Comparison of ENCODE assay signal across 8 cellular contexts in the genomic region with DNA sequence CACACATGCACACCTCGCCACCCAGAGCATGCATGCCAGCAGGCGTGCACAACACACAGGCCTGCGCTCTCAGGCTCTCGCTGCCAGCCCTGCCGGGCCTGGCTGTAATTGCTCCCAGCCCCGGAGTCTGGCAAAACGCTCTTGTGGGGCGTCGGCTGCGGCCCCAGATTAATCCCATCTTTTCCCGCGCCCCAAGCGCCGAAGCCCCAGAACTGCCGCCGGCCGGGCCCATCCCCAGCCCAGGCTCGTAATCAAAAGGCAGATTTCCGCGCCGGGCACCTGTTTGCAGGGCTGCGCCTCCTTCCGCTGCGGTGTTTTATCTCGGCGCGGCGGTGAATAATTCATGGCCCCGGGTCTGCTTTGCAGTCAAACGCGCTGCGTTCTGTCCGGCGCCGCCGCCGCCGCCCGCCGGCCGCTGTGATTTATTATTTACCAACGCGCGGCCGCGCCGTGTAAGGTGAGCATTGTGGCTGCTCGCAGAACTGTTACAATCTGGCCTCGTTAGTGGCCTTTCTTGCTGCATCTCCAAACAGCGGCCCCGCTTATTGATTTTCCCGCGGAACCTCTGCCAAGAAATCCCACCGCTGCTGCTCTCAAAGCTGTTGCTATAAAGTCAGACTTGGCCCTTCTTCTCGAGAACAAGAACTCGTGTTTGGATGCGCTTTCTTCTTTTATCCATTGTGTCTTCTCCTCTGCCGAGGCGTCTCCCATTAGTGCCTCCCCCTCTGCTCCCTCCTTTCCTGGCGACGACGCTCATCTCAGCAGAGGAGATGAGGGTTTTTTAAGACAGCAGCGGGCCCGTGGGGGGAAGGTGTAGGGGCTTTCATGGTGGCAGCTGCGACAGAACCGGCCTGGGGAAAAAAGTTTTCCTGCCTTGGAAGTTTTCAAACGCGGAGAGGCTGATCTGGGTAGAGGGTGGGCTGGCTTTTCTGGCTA.
DNase-seq lines count a peak whose midpoint lies in the region; ATAC-seq and TF ChIP-seq lines count a peak whose summit lies in the region.

No MANE protein-coding gene starts in this region.

- no peaks in the 10 kb centered on the region for H4K20me1 ChIP-seq in Loucy (ENCODE audit: insufficient read depth, low read length, poor library complexity, severe bottlenecking)

- peak overlapping the region; percentile 64 for H3K4me3 Mint-ChIP-seq in mesothelial cell of epicardium
- no peak overlapping the region for H3K4me3 Mint-ChIP-seq in natural killer cell treated with Interleukin-12 subunit alpha and Interleukin-12 subunit beta and Interleukin-15 and Interleukin-18, amount 100 ng/mL, for 72 hours

- H3K4me3 ChIP-seq in Loucy (ENCODE audit: low read length, poor library complexity, severe bottlenecking) (peak overlapping the region; percentile 22), dorsolateral prefrontal cortex (peak overlapping the region in 58 of 59 donors; percentile 11 to 71 (median 48))

- peaks cover 81% of the 10 kb centered on the region for H3K27me3 Mint-ChIP-seq in mesothelial cell of epicardium (ENCODE audit: low read depth)
- peaks cover 27 to 45% of the 10 kb centered on the region in 2 donors for H3K27me3 Mint-ChIP-seq in natural killer cell treated with Interleukin-12 subunit alpha and Interleukin-12 subunit beta and Interleukin-15 and Interleukin-18, amount 100 ng/mL, for 72 hours

- peak overlapping the region; percentile 27; the same call in 1 of the 2 replicates for H2AFZ ChIP-seq in Loucy (ENCODE audit: low read length)

- H3K27me3 ChIP-seq in Loucy (ENCODE audit: insufficient read depth, low read length, poor library complexity, severe bottlenecking) (peaks cover 23% of the 10 kb centered on the region), dorsolateral prefrontal cortex (peaks cover 0 to 58% (median 20%) of the 10 kb centered on the region in 45 donors)

- H3K4me1 Mint-ChIP-seq in mesothelial cell of epicardium: peaks cover 12% of the 10 kb centered on the region
- peaks cover 0 to 6% of the 10 kb centered on the region in 2 donors for H3K4me1 Mint-ChIP-seq in natural killer cell treated with Interleukin-12 subunit alpha and Interleukin-12 subunit beta and Interleukin-15 and Interleukin-18, amount 100 ng/mL, for 72 hours (ENCODE audit: low read depth in 2 of 2)

- no peaks in the 10 kb centered on the region for H3K9me2 ChIP-seq in Loucy (replicated peaks; ENCODE audit: low read depth, low read length)

- H3K79me2 ChIP-seq in Loucy (ENCODE audit: insufficient read depth, low read length): no peaks in the 10 kb centered on the region

- H3K36me3 Mint-ChIP-seq in mesothelial cell of epicardium: peaks cover 3% of the 10 kb centered on the region
- no peaks in the 10 kb centered on the region for H3K36me3 Mint-ChIP-seq in natural killer cell treated with Interleukin-12 subunit alpha and Interleukin-12 subunit beta and Interleukin-15 and Interleukin-18, amount 100 ng/mL, for 72 hours

- H3K36me3 ChIP-seq in Loucy (ENCODE audit: insufficient read depth, low read length): no peaks in the 10 kb centered on the region

- H3K4me2 ChIP-seq in Loucy (ENCODE audit: low read depth, low read length, poor library complexity, severe bottlenecking): peak overlapping the region; percentile 50

- H3K9me3 Mint-ChIP-seq in mesothelial cell of epicardium: peaks cover 12% of the 10 kb centered on the region
- no peaks in the 10 kb centered on the region for H3K9me3 Mint-ChIP-seq in natural killer cell treated with Interleukin-12 subunit alpha and Interleukin-12 subunit beta and Interleukin-15 and Interleukin-18, amount 100 ng/mL, for 72 hours

- no peak overlapping the region for H3K27ac ChIP-seq in dorsolateral prefrontal cortex

- no peaks in the 10 kb centered on the region for H3F3A ChIP-seq in Loucy (ENCODE audit: low read depth)

- intact Hi-C loops in dorsolateral prefrontal cortex (cut with DNase I): no loop called here

- no peak overlapping the region for H3K27ac Mint-ChIP-seq in mesothelial cell of epicardium
- H3K27ac Mint-ChIP-seq in natural killer cell treated with Interleukin-12 subunit alpha and Interleukin-12 subunit beta and Interleukin-15 and Interleukin-18, amount 100 ng/mL, for 72 hours: no peak overlapping the region

- peaks cover 3% of the 10 kb centered on the region for H3K4me1 ChIP-seq in Loucy (ENCODE audit: insufficient read depth, low read length, poor library complexity, severe bottlenecking)

- DNase-seq in AG20443 (ENCODE audit: low spot score) (peak; percentile 72), dorsolateral prefrontal cortex (no peak), mesothelial cell of epicardium (ENCODE audit: low spot score in 2 of 2, unreplicated experiment in 2 of 2) (peak in 1 of 2 experiments; percentile 51), NCI-H2107 treated with DMSO at 0.1 percent for 48 hours (lab: John Stamatoyannopoulos, UW; ENCODE audit: unreplicated experiment) (no peak)
- no peak for DNase-seq in natural killer cell treated with Interleukin-12 subunit alpha and Interleukin-12 subunit beta and Interleukin-15 and Interleukin-18, amount 100 ng/mL, for 72 hours (ENCODE audit: low spot score)

- no peak for TF ChIP-seq CTCF in Loucy (conservative IDR thresholded peaks at IDR 0.05; ENCODE audit: low read length)
- TF ChIP-seq CTCF in dorsolateral prefrontal cortex (IDR thresholded peaks at IDR 0.05 in 54 of 56, conservative IDR thresholded peaks at IDR 0.05 in 2 of 56; ENCODE audit: low read depth in 1 of 56, partially characterized antibody in 56 of 56): peak in 5 of 56 donors; percentile 4 to 33 (median 8)
- peak; percentile 24 for TF ChIP-seq CTCF in mesothelial cell of epicardium (IDR thresholded peaks at IDR 0.05; ENCODE audit: unreplicated experiment)

- no peak for ATAC-seq in GM21367 (IDR thresholded peaks at IDR 0.05; ENCODE audit: unreplicated experiment)
- no peak for ATAC-seq in natural killer cell treated with Interleukin-12 subunit alpha and Interleukin-12 subunit beta and Interleukin-15 and Interleukin-18, amount 100 ng/mL, for 72 hours
- ATAC-seq in HG03378 (IDR thresholded peaks at IDR 0.05; ENCODE audit: unreplicated experiment): no peak

- H3K9me3 ChIP-seq in Loucy (ENCODE audit: insufficient read depth, low read depth, low read length): no peaks in the 10 kb centered on the region

- no peak overlapping the region for H3K9ac ChIP-seq in Loucy (ENCODE audit: low read depth, low read length, poor library complexity, severe bottlenecking)
